In the genomic region with DNA sequence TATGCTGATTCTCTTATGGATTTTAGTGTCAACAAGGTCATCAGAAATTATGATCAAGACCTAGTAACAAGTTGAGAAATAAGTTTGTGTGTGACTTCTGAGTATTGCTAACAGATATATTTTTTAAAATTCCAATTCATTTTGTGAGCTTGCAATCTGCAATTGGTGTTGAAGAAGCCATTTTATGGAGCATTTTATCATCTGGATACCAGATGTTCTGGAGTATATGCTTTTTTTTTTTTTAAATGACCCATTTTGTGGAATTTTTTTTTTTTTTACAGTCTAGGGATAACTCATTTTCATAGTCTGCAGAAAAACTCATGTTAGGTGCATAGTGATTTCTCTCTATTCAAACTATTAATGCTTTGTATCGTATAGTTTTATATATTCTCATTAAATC, we compare ENCODE assay signal across 18 cellular contexts. TPM values are rescaled to one million over a fixed set of nuclear protein-coding genes. Genes with fewer than 3 reads are reported as not detected.
DNase-seq lines count a peak whose midpoint lies in the region; ATAC-seq and TF ChIP-seq lines count a peak whose summit lies in the region.
"Had no signal": no experiment of that assay in that cellular context is flagged by ENCODE, and none has a peak within 500 bp of the region (broad histone marks: within the 10 kb centered on the region; RNA-seq: fewer than 3 reads in every experiment).

No MANE protein-coding gene starts in this region.

- intact Hi-C loops in left ventricle myocardium inferior (cut with micrococcal nuclease) (no loop called here), Right ventricle myocardium inferior (cut with DNase I) (no loop called here)

- POLR2A ChIA-PET in naive thymus-derived CD8-positive, alpha-beta T cell (lab: Charles Lee) = no interaction called here

- TF ChIP-seq CTCF in left ventricle myocardium inferior (IDR thresholded peaks at IDR 0.05; ENCODE audit: borderline replicate concordance) = no peak

- peaks cover 16% of the 10 kb centered on the region for H3K4me1 ChIP-seq in left ventricle myocardium inferior

- peak overlapping the region; percentile 36 for H3K27ac ChIP-seq in left ventricle myocardium inferior (replicated peaks)
- H3K27ac ChIP-seq: 22Rv1, C4-2B had no signal

- H3K36me3 ChIP-seq in left ventricle myocardium inferior = no peaks in the 10 kb centered on the region

- H3K9me3 Mint-ChIP-seq in naive thymus-derived CD8-positive, alpha-beta T cell = no peaks in the 10 kb centered on the region

- peaks cover 19 to 57% (median 28%) of the 10 kb centered on the region in 5 donors for H3K27me3 Mint-ChIP-seq in naive thymus-derived CD8-positive, alpha-beta T cell

- no peaks in the 10 kb centered on the region for H3K36me3 Mint-ChIP-seq in naive thymus-derived CD8-positive, alpha-beta T cell

- H3K9me3 ChIP-seq in left ventricle myocardium inferior (replicated peaks) = no peaks in the 10 kb centered on the region

- H3K27me3 ChIP-seq in left ventricle myocardium inferior (ENCODE audit: low read depth) = no peaks in the 10 kb centered on the region

- H3K4me1 Mint-ChIP-seq in naive thymus-derived CD8-positive, alpha-beta T cell = no peaks in the 10 kb centered on the region

- H3K4me3 ChIP-seq in left ventricle myocardium inferior = no peak overlapping the region

- DNase-seq in left ventricle myocardium inferior (no peak), Right ventricle myocardium inferior (ENCODE audit: missing footprints) (no peak), RPMI7951 (ENCODE audit: low read depth) (peak; percentile 53), fibroblast of peridontal ligament (ENCODE audit: extremely low read depth) (peak; percentile 67), DMS53 treated with DMSO at 0.1 percent for 48 hours (lab: John Stamatoyannopoulos, UW; ENCODE audit: unreplicated experiment) (no peak), NCI-H1105 (lab: John Stamatoyannopoulos, UW) (no peak)
- DNase-seq in naive thymus-derived CD8-positive, alpha-beta T cell = no peak
- DNase-seq: GDM1; H7; Kasumi-1; NCI-H1417; NCI-H187 treated with DMSO at 0.1 percent for 48 hours; NCI-H446; NCI-H69; NK-92 treated with Interleukin-12 subunit alpha and Interleukin-12 subunit beta, amount 100 ng/mL, for 24 hours had no signal

- ATAC-seq in Right ventricle myocardium inferior = no peak
- ATAC-seq in naive thymus-derived CD8-positive, alpha-beta T cell = no peak
- ATAC-seq in activated CD4-positive, CD25-positive, alpha-beta regulatory T cell treated with anti-CD3 and anti-CD28 coated beads, Interleukin-2, amount 50 U/mL, for 24 hours = no peak

- H3K27ac Mint-ChIP-seq in naive thymus-derived CD8-positive, alpha-beta T cell = no peak overlapping the region

- H3K4me3 Mint-ChIP-seq in naive thymus-derived CD8-positive, alpha-beta T cell = no peak overlapping the region

RNA-seq across cellular contexts. Expression of a gene that starts 12.6 kb away (rescaled TPM):
- total RNA-seq in left ventricle myocardium inferior (2.0 TPM), Right ventricle myocardium inferior (1.7 TPM)
- total RNA-seq in RPMI7951 (2014; rRNA removed; shearing (Covaris generic)) = 126 and 137 TPM in 2 replicates
- under 1 TPM in 1 of 2 experiments, not detected in 1; 0.52 TPM for total RNA-seq in naive thymus-derived CD8-positive, alpha-beta T cell
- polyA plus RNA-seq in naive thymus-derived CD8-positive, alpha-beta T cell = under 1 TPM in 2 of 3 donors, not detected in 1; 0.20 to 0.50 TPM

RNA-seq across cellular contexts. Expression of a gene that starts 32.4 kb away (rescaled TPM):
- 14.8 TPM for total RNA-seq in left ventricle myocardium inferior
- total RNA-seq in Right ventricle myocardium inferior = 12.6 TPM
- total RNA-seq in RPMI7951 (2014; rRNA removed; shearing (Covaris generic)) = 94.0 and 96.4 TPM in 2 replicates
- total RNA-seq in naive thymus-derived CD8-positive, alpha-beta T cell = 10 to 100 TPM; 47.3 to 50.2 TPM
- polyA plus RNA-seq in naive thymus-derived CD8-positive, alpha-beta T cell = 10 to 100 TPM; 22.9 to 26.5 (median 25.0) TPM

Comparison
In these comparisons a context has a peak if more than half of its experiments do, and no peak if none do; other contexts are left out.
1. DNase-seq: peak in RPMI7951 (single experiment) and fibroblast of peridontal ligament (single experiment); none in left ventricle myocardium inferior (single experiment), Right ventricle myocardium inferior (single experiment), DMS53 treated with DMSO at 0.1 percent for 48 hours (single experiment), naive thymus-derived CD8-positive, alpha-beta T cell (0 of 10) and NCI-H1105 (single experiment).
2. RNA of a gene that starts 12.6 kb away (total RNA-seq): 126 to 137 TPM in RPMI7951; 2.0 TPM in left ventricle myocardium inferior (single experiment), 1.7 TPM in Right ventricle myocardium inferior (single experiment) and 0.52 TPM in naive thymus-derived CD8-positive, alpha-beta T cell; every median in the first group is over 10 times any median in the second.